1 cellular context compared by ENCODE assay signal in genomic region chr1:1000357-1001056, GRCh38.
TF ChIP-seq lines count a peak whose summit lies in the region.

No MANE protein-coding gene starts in this region.

TF ChIP-seq in HepG2, 621 proteins besides CTCF, POLR2A, EP300 and RAD21 (continued from another document and continues in another):
- TF ChIP-seq IRF1 (CRISPR knock-in tag; IDR thresholded peaks at IDR 0.05; ENCODE audit: low read depth) (no peak), ZZZ3 (CRISPR knock-in tag; IDR thresholded peaks at IDR 0.05; ENCODE audit: borderline replicate concordance) (no peak), ZMAT5 (CRISPR knock-in tag; IDR thresholded peaks at IDR 0.05; ENCODE audit: borderline replicate concordance, low read depth) (no peak), SP4 (CRISPR knock-in tag; IDR thresholded peaks at IDR 0.05) (peak; percentile 70; the same call in 1 of the 2 replicates), SUZ12 (IDR thresholded peaks at IDR 0.05; ENCODE audit: low read depth, low read length) (no peak), EHMT2 (IDR thresholded peaks at IDR 0.05; ENCODE audit: borderline replicate concordance, low read depth, low read length) (no peak), ETV6 (CRISPR knock-in tag; conservative IDR thresholded peaks at IDR 0.05) (0 out of 2 replicates have a peak, but pooled peaks have one; percentile 62), SNRNP70 (IDR thresholded peaks at IDR 0.05; ENCODE audit: low read depth, low read length) (no peak), ZNF362 (CRISPR knock-in tag; IDR thresholded peaks at IDR 0.05; ENCODE audit: borderline replicate concordance) (0 out of 2 replicates have a peak, but pooled peaks have one; percentile 19), ZNF674 (CRISPR knock-in tag; IDR thresholded peaks at IDR 0.05; ENCODE audit: low read depth) (0 out of 2 replicates have a peak, but pooled peaks have one; percentile 75), ZSCAN29 (CRISPR knock-in tag; conservative IDR thresholded peaks at IDR 0.05) (no peak; the same call in none of the 2 replicates), SKI (IDR thresholded peaks at IDR 0.05; ENCODE audit: partially characterized antibody) (peak; percentile 13), ZNF678 (CRISPR knock-in tag; IDR thresholded peaks at IDR 0.05) (peak; percentile 54; the same call in 1 of the 2 replicates), ZFP36L2 (CRISPR knock-in tag; IDR thresholded peaks at IDR 0.05) (no peak), ZKSCAN8 (CRISPR knock-in tag; IDR thresholded peaks at IDR 0.05; ENCODE audit: borderline replicate concordance) (no peak; the same call in 1 of the 2 replicates), CEBPB (IDR thresholded peaks at IDR 0.05; ENCODE audit: borderline replicate concordance, low read depth, low read length) (peak; percentile 96), LCORL (IDR thresholded peaks at IDR 0.05) (no peak), LCORL (CRISPR knock-in tag; IDR thresholded peaks at IDR 0.05) (peak; percentile 64; the same call in 1 of the 2 replicates), KDM2A (CRISPR knock-in tag; IDR thresholded peaks at IDR 0.05; ENCODE audit: borderline replicate concordance, low read depth) (peak; percentile 85; the same call in 1 of the 2 replicates), ZFP91 (CRISPR knock-in tag; IDR thresholded peaks at IDR 0.05; ENCODE audit: borderline replicate concordance) (peak; percentile 92), ZNF350 (CRISPR knock-in tag; IDR thresholded peaks at IDR 0.05; ENCODE audit: borderline replicate concordance, low read depth) (peak; percentile 35; the same call in 1 of the 2 replicates), ZNF33B (CRISPR knock-in tag; IDR thresholded peaks at IDR 0.05) (no peak), GPN1 (CRISPR knock-in tag; IDR thresholded peaks at IDR 0.05; ENCODE audit: borderline replicate concordance) (no peak), XRCC5 (optimal IDR thresholded peaks at IDR 0.05; ENCODE audit: low read length) (no peak), ZNF12 (CRISPR knock-in tag; IDR thresholded peaks at IDR 0.05) (0 out of 2 replicates have a peak, but pooled peaks have one; percentile 34), ZNF788 (CRISPR knock-in tag; IDR thresholded peaks at IDR 0.05; ENCODE audit: borderline replicate concordance) (peak; percentile 96), KAT7 (CRISPR knock-in tag; IDR thresholded peaks at IDR 0.05; ENCODE audit: borderline replicate concordance) (peak; percentile 83; the same call in 1 of the 2 replicates), ZNF550 (CRISPR knock-in tag; IDR thresholded peaks at IDR 0.05; ENCODE audit: borderline replicate concordance) (peak; percentile 52; the same call in 1 of the 2 replicates), ZSCAN20 (CRISPR knock-in tag; IDR thresholded peaks at IDR 0.05; ENCODE audit: borderline replicate concordance) (peak; percentile 76), RFX3 (CRISPR knock-in tag; IDR thresholded peaks at IDR 0.05) (no peak), KLF6 (CRISPR knock-in tag; IDR thresholded peaks at IDR 0.05) (peak; percentile 67; the same call in 1 of the 2 replicates), ZNF776 (CRISPR knock-in tag; IDR thresholded peaks at IDR 0.05) (peak; percentile 46; the same call in 1 of the 2 replicates), PRMT3 (CRISPR knock-in tag; IDR thresholded peaks at IDR 0.05; ENCODE audit: borderline replicate concordance, low read depth) (no peak; the same call in 1 of the 2 replicates), ZFP90 (CRISPR knock-in tag; IDR thresholded peaks at IDR 0.05; ENCODE audit: borderline replicate concordance) (peak; percentile 19; the same call in 1 of the 2 replicates), TRAFD1 (CRISPR knock-in tag; IDR thresholded peaks at IDR 0.05; ENCODE audit: borderline replicate concordance) (no peak), AHDC1 (CRISPR knock-in tag; IDR thresholded peaks at IDR 0.05; ENCODE audit: borderline replicate concordance) (no peak; the same call in 1 of the 2 replicates), ZNF709 (CRISPR knock-in tag; IDR thresholded peaks at IDR 0.05) (no peak), ZFP37 (CRISPR knock-in tag; IDR thresholded peaks at IDR 0.05; ENCODE audit: borderline replicate concordance) (0 out of 2 replicates have a peak, but pooled peaks have one; percentile 21), WIZ (CRISPR knock-in tag; IDR thresholded peaks at IDR 0.05) (peak; percentile 31; the same call in 1 of the 2 replicates), PHF8 (CRISPR knock-in tag; IDR thresholded peaks at IDR 0.05) (peak; percentile 90), RAD51 (IDR thresholded peaks at IDR 0.05; ENCODE audit: borderline replicate concordance) (no peak), CCAR2 (optimal IDR thresholded peaks at IDR 0.05; ENCODE audit: low read depth, low read length) (no peak), MIER2 (CRISPR knock-in tag; IDR thresholded peaks at IDR 0.05) (no peak), ZNF276 (CRISPR knock-in tag; IDR thresholded peaks at IDR 0.05; ENCODE audit: low read depth) (peak; percentile 92; the same call in 1 of the 2 replicates), CHD4 (IDR thresholded peaks at IDR 0.05; ENCODE audit: borderline replicate concordance, low read length) (no peak), CBX2 (IDR thresholded peaks at IDR 0.05; ENCODE audit: low read depth, low read length) (no peak), CBX2 (CRISPR knock-in tag; IDR thresholded peaks at IDR 0.05; ENCODE audit: low read depth) (peak; percentile 50; the same call in 1 of the 2 replicates)
